In genomic region chr22:37260939-37261338, GRCh38 we compare ENCODE assay signal across 2 cellular contexts.
TF ChIP-seq lines count a peak whose summit lies in the region.

No MANE protein-coding gene starts in this region.

TF ChIP-seq in A549, 52 proteins besides CTCF, POLR2A, EP300 and RAD21:
- peak; percentile 64 for TF ChIP-seq SMC3 (IDR thresholded peaks at IDR 0.05)
- TF ChIP-seq, protein P1, sequence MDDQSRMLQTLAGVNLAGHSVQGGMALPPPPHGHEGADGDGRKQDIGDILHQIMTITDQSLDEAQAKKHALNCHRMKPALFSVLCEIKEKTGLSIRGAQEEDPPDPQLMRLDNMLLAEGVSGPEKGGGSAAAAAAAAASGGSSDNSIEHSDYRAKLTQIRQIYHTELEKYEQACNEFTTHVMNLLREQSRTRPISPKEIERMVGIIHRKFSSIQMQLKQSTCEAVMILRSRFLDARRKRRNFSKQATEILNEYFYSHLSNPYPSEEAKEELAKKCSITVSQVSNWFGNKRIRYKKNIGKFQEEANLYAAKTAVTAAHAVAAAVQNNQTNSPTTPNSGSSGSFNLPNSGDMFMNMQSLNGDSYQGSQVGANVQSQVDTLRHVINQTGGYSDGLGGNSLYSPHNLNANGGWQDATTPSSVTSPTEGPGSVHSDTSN (IDR thresholded peaks at IDR 0.05), result no peak
TF ChIP-seq in A549: peak in this region for 1.

TF ChIP-seq in H1, 55 proteins besides CTCF, POLR2A, EP300 and RAD21:
- peak in 1 of 2 experiments; percentile 42; a peak in 1 of 4 replicates for TF ChIP-seq HDAC2 (IDR thresholded peaks at IDR 0.05; ENCODE audit: borderline replicate concordance in 1 of 2, low read depth in 2 of 2, low read length in 2 of 2)
- TF ChIP-seq BACH1 (IDR thresholded peaks at IDR 0.05; ENCODE audit: low read length), result no peak
- TF ChIP-seq YY1 (IDR thresholded peaks at IDR 0.05; ENCODE audit: low read depth, low read length), result 0 out of 2 replicates have a peak, but pooled peaks have one; percentile 54
